In genomic region chr19:14700711-14701110, GRCh38 we compare ENCODE assay signal across 29 cellular contexts. TPM values are rescaled to one million over a fixed set of nuclear protein-coding genes. Genes with fewer than 3 reads are reported as not detected.
A peak's percentile ranks its signal among the peaks of the same experiment; 100 is the strongest.
DNase-seq lines count a peak whose midpoint lies in the region; ATAC-seq and TF ChIP-seq lines count a peak whose summit lies in the region.
"Had no signal": no experiment of that assay in that cellular context is flagged by ENCODE, and none has a peak within 500 bp of the region (broad histone marks: within the 10 kb centered on the region; RNA-seq: fewer than 3 reads in every experiment).

No MANE protein-coding gene starts in this region.

- peaks cover 6% of the 10 kb centered on the region for H3K9me3 ChIP-seq in endodermal cell (ENCODE audit: control insufficient read depth, low read length)
- H3K9me3 ChIP-seq: BE2C had no signal

- no peak for ATAC-seq in stimulated activated effector memory CD8-positive, alpha-beta T cell treated with anti-CD3 and anti-CD28 coated beads, Interleukin-12 subunit alpha, Interleukin-12 subunit beta, amount 100 ng/mL, for 72 hours
- ATAC-seq in HG02571 (IDR thresholded peaks at IDR 0.05; ENCODE audit: unreplicated experiment): no peak
- ATAC-seq: GM12878 had no signal

- H3K9ac ChIP-seq in endodermal cell (ENCODE audit: extremely low read depth, low read length, poor library complexity, severe bottlenecking): no peak overlapping the region
- H3K9ac ChIP-seq: BLaER1 had no signal

- no peaks in the 10 kb centered on the region for H3K4me1 ChIP-seq in endodermal cell (ENCODE audit: control insufficient read depth, insufficient read depth, low read length)
- H3K4me1 ChIP-seq: BE2C, BLaER1 had no signal

- H3K4me3 Mint-ChIP-seq in endodermal cell (no peak overlapping the region), endothelial cell (ENCODE audit: unreplicated experiment) (peak overlapping the region; percentile 39)
- no peak overlapping the region for H3K4me3 Mint-ChIP-seq in stimulated activated effector memory CD8-positive, alpha-beta T cell treated with anti-CD3 and anti-CD28 coated beads, Interleukin-12 subunit alpha, Interleukin-12 subunit beta, amount 100 ng/mL, for 72 hours
- H3K4me3 Mint-ChIP-seq: CD14-positive monocyte; CD4-positive, alpha-beta memory T cell; CD4-positive, CD25-positive, alpha-beta regulatory T cell; CD8-positive, alpha-beta memory T cell had no signal

- H3K27me3 ChIP-seq in endodermal cell (ENCODE audit: control insufficient read depth, insufficient read depth, low read length, poor library complexity, severe bottlenecking): no peaks in the 10 kb centered on the region
- H3K27me3 ChIP-seq: BE2C, BLaER1 had no signal

- no peaks in the 10 kb centered on the region for H3K27me3 Mint-ChIP-seq in endodermal cell (ENCODE audit: insufficient read depth)
- peaks cover 5% of the 10 kb centered on the region for H3K27me3 Mint-ChIP-seq in endothelial cell (ENCODE audit: unreplicated experiment)
- H3K27me3 Mint-ChIP-seq: CD4-positive, alpha-beta memory T cell; CD4-positive, CD25-positive, alpha-beta regulatory T cell; CD8-positive, alpha-beta memory T cell had no signal

- H3K9me3 Mint-ChIP-seq in endodermal cell (peaks cover 18% of the 10 kb centered on the region), endothelial cell (ENCODE audit: unreplicated experiment) (no peaks in the 10 kb centered on the region)
- no peaks in the 10 kb centered on the region for H3K9me3 Mint-ChIP-seq in stimulated activated effector memory CD8-positive, alpha-beta T cell treated with anti-CD3 and anti-CD28 coated beads, Interleukin-12 subunit alpha, Interleukin-12 subunit beta, amount 100 ng/mL, for 72 hours
- H3K9me3 Mint-ChIP-seq: CD4-positive, alpha-beta memory T cell had no signal

- TF ChIP-seq CTCF in endodermal cell (conservative IDR thresholded peaks at IDR 0.05) (no peak), endothelial cell (IDR thresholded peaks at IDR 0.05; ENCODE audit: unreplicated experiment) (no peak), foreskin fibroblast (IDR thresholded peaks at IDR 0.05; ENCODE audit: low read depth, low read length) (no peak)

- peak; percentile 8 for DNase-seq in endodermal cell
- DNase-seq in endothelial cell (ENCODE audit: low spot score): no peak
- peak; percentile 72 for DNase-seq in mesenteric fat pad (ENCODE audit: low spot score)
- DNase-seq in stimulated activated effector memory CD8-positive, alpha-beta T cell treated with anti-CD3 and anti-CD28 coated beads, Interleukin-12 subunit alpha, Interleukin-12 subunit beta, amount 100 ng/mL, for 72 hours (ENCODE audit: low spot score in 2 of 2): no peak
- DNase-seq in foreskin fibroblast: no peak
- DNase-seq in nucleus accumbens (lab: John Stamatoyannopoulos, UW): no peak
- DNase-seq: 8988T; ACHN; BE2C; C1 segment of cervical spinal cord; CD4-positive, alpha-beta memory T cell; CD4-positive, CD25-positive, alpha-beta regulatory T cell; CD8-positive, alpha-beta memory T cell; COR-L47; DMS 273 treated with DMSO at 0.1 percent for 48 hours; DMS153; DMS53; DMS79; DND-41; EL; GDM1 had no signal

- H3K36me3 ChIP-seq in endodermal cell (ENCODE audit: control insufficient read depth, insufficient read depth, low read length): peaks cover 68% of the 10 kb centered on the region

- H3K4me3 ChIP-seq in endodermal cell (ENCODE audit: low read length): no peak overlapping the region
- H3K4me3 ChIP-seq in foreskin fibroblast (ENCODE audit: low read depth in 1 of 2, low read length in 2 of 2): no peak overlapping the region
- H3K4me3 ChIP-seq: BLaER1, GM12878 had no signal

- H3K4me1 Mint-ChIP-seq in endodermal cell (no peaks in the 10 kb centered on the region), endothelial cell (ENCODE audit: unreplicated experiment) (no peaks in the 10 kb centered on the region)
- no peaks in the 10 kb centered on the region for H3K4me1 Mint-ChIP-seq in stimulated activated effector memory CD8-positive, alpha-beta T cell treated with anti-CD3 and anti-CD28 coated beads, Interleukin-12 subunit alpha, Interleukin-12 subunit beta, amount 100 ng/mL, for 72 hours
- H3K4me1 Mint-ChIP-seq: CD14-positive monocyte; CD4-positive, alpha-beta memory T cell; CD8-positive, alpha-beta memory T cell had no signal

- WGBS in endodermal cell (ENCODE audit: insufficient coverage in 1 of 2, insufficient read length in 1 of 2), 2 experiments: 87 to 90% methylated on average over 3 to 5 of the region's 5 CpGs

- H3K27ac ChIP-seq in endodermal cell (ENCODE audit: low read depth, low read length): no peak overlapping the region
- H3K27ac ChIP-seq: BLaER1 had no signal

- H3K27ac Mint-ChIP-seq in endodermal cell (no peak overlapping the region), endothelial cell (ENCODE audit: unreplicated experiment) (no peak overlapping the region)
- peak overlapping the region; percentile 40 for H3K27ac Mint-ChIP-seq in stimulated activated effector memory CD8-positive, alpha-beta T cell treated with anti-CD3 and anti-CD28 coated beads, Interleukin-12 subunit alpha, Interleukin-12 subunit beta, amount 100 ng/mL, for 72 hours
- H3K27ac Mint-ChIP-seq: CD4-positive, alpha-beta memory T cell; CD4-positive, CD25-positive, alpha-beta regulatory T cell had no signal

- H3K36me3 Mint-ChIP-seq in endodermal cell (ENCODE audit: low read depth) (peaks cover 78% of the 10 kb centered on the region), endothelial cell (ENCODE audit: low read depth, unreplicated experiment) (peaks cover 72% of the 10 kb centered on the region)
- peaks cover 93% of the 10 kb centered on the region for H3K36me3 Mint-ChIP-seq in stimulated activated effector memory CD8-positive, alpha-beta T cell treated with anti-CD3 and anti-CD28 coated beads, Interleukin-12 subunit alpha, Interleukin-12 subunit beta, amount 100 ng/mL, for 72 hours

RNA-seq across cellular contexts. Expression of gene ZNF333, which starts 10.9 kb away (rescaled TPM):
- total RNA-seq in endodermal cell: 10 to 100 TPM; 16.2 to 19.8 TPM
- 23.1 TPM for polyA plus RNA-seq in endodermal cell (2013, experiment 1 of 2)
- polyA plus RNA-seq in endodermal cell (2013, experiment 2 of 2): 21.3 TPM
- total RNA-seq in endothelial cell (ENCODE audit: unreplicated experiment): 17.5 TPM
- total RNA-seq in mesenteric fat pad: 23.2 TPM

RNA-seq across cellular contexts. Expression of gene ADGRE3, which starts 26.1 kb away (rescaled TPM):
- total RNA-seq in endodermal cell (not detected), endothelial cell (ENCODE audit: unreplicated experiment) (not detected), mesenteric fat pad (0.19 TPM)
- polyA plus RNA-seq in endodermal cell (2013, experiment 1 of 2): not detected
- not detected for polyA plus RNA-seq in endodermal cell (2013, experiment 2 of 2)
- total RNA-seq: A673; CD4-positive, alpha-beta memory T cell; CD4-positive, CD25-positive, alpha-beta regulatory T cell; CD8-positive, alpha-beta memory T cell; Daoy; G401; GM12878 had no signal
- polyA plus RNA-seq: AG04450; CD4-positive, alpha-beta memory T cell; CD4-positive, CD25-positive, alpha-beta regulatory T cell had no signal

Comparison
In these comparisons a context has a peak if more than half of its experiments do, and no peak if none do; other contexts are left out.
1. DNase-seq: peak in endodermal cell (single experiment) and mesenteric fat pad (single experiment); none in endothelial cell (single experiment), stimulated activated effector memory CD8-positive, alpha-beta T cell treated with anti-CD3 and anti-CD28 coated beads, Interleukin-12 subunit alpha, Interleukin-12 subunit beta, amount 100 ng/mL, for 72 hours (0 of 2), foreskin fibroblast (0 of 2) and nucleus accumbens (0 of 56).